30 cellular contexts compared by ENCODE assay signal in the genomic region with DNA sequence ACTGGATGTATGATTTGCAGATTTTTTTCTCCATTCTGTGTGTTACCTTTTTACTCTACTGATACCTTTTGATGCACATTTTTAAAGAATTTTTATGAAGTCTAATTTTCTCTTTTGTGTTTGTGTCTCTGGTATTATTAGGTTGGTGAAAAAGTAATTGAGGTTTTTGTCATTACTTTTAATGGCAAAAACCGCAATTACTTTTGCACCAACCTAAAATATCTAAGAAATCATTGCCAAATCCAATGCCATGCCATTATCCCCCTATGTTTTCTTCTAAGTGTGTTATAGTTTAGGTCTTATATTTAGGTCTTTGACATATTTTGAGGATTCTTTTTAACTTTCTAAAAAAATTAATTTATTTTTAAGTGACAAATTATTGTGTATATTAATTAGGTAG.
"Had no signal": no experiment of that assay in that cellular context is flagged by ENCODE, and none has a peak within 500 bp of the region (broad histone marks: within the 10 kb centered on the region; RNA-seq: fewer than 3 reads in every experiment).

No MANE protein-coding gene starts in this region.

- H3K9ac ChIP-seq: neural progenitor cell, parathyroid adenoma had no signal

- H3K27me3 ChIP-seq: neural progenitor cell, ovary, spleen, suprapubic skin, testis, tibial nerve, upper lobe of left lung, vagina had no signal

- H3K36me3 ChIP-seq: neural progenitor cell, ovary, spleen, suprapubic skin, tibial nerve, upper lobe of left lung, vagina had no signal

- H3K4me2 ChIP-seq: neural progenitor cell, smooth muscle cell had no signal

- H3K4me1 ChIP-seq: vagina had no signal

- H3K79me2 ChIP-seq: parathyroid adenoma had no signal

- FAIRE-seq: urothelium cell line had no signal

- H2AFZ ChIP-seq: neural progenitor cell, parathyroid adenoma had no signal

- H3K4me3 ChIP-seq: neural progenitor cell, ovary, psoas muscle, skin epidermis, smooth muscle cell, spleen, suprapubic skin, testis, tibial nerve, upper lobe of left lung, vagina had no signal

- H3K9me3 ChIP-seq: ovary, psoas muscle, suprapubic skin, testis, upper lobe of left lung, vagina had no signal

- DNase-seq: naive B cell; natural killer cell; occipital lobe; ovary; posterior cingulate gyrus; psoas muscle; right cardiac atrium; spleen; stimulated activated CD4-positive, alpha-beta T cell treated with anti-CD3 and anti-CD28 coated beads, Interleukin-12 subunit alpha, Interleukin-12 subunit beta, amount 100 ng/mL, for 4 hours; stimulated activated CD4-positive, alpha-beta T cell treated with anti-CD3 and anti-CD28 coated beads, Interleukin-1b, Interleukin-23, amount 100 ng/mL, for 48 hours; stimulated activated CD4-positive, alpha-beta T cell treated with anti-CD3 and anti-CD28 coated beads, Interleukin-4, amount 100 ng/mL, for 1 hour; stimulated activated CD4-positive, alpha-beta T cell treated with anti-CD3 and anti-CD28 coated beads, Interleukin-4, amount 100 ng/mL, for 4 hours; stimulated activated CD8-positive, alpha-beta memory T cell treated with anti-CD3 and anti-CD28 coated beads, Interleukin-4, amount 100 ng/mL, for 48 hours; stimulated activated naive CD4-positive, alpha-beta T cell; stimulated activated naive CD8-positive, alpha-beta T cell treated with anti-CD3 and anti-CD28 coated beads, Interleukin-15, amount 100 ng/mL, for 72 hours; stimulated activated naive CD8-positive, alpha-beta T cell treated with anti-CD3 and anti-CD28 coated beads, Interleukin-15, Interleukin-2, amounts not matched to agents 100 U/mL and 50 U/mL, for 24 hours; substantia nigra; testis; trophoblast cell; upper lobe of left lung had no signal

- ATAC-seq: natural killer cell; psoas muscle; right cardiac atrium; sciatic nerve; stimulated activated memory B cell treated with anti-CD40 and anti-IgM and Interleukin-4, amounts not matched to agents 10 μg/mL and 1 μg/mL and 100 μg/mL, for 72 hours; stimulated activated naive CD8-positive, alpha-beta T cell treated with anti-CD3 and anti-CD28 coated beads, Interleukin-15, amount 100 ng/mL, for 72 hours; stimulated activated naive CD8-positive, alpha-beta T cell treated with anti-CD3 and anti-CD28 coated beads, Interleukin-15, Interleukin-2, amounts not matched to agents 100 U/mL and 50 U/mL, for 24 hours had no signal

- H3K27ac ChIP-seq: neural progenitor cell, ovary, parathyroid adenoma, psoas muscle, skin epidermis, spleen, suprapubic skin, testis, tibial nerve, upper lobe of left lung, vagina had no signal
